In genomic region chr7:832292-832967, GRCh38 we compare ENCODE assay signal across 8 cellular contexts. TPM values are rescaled to one million over a fixed set of nuclear protein-coding genes. Genes with fewer than 3 reads are reported as not detected.
DNase-seq lines count a peak whose midpoint lies in the region; ATAC-seq and TF ChIP-seq lines count a peak whose summit lies in the region.

SUN1 (plus strand) TSS chr7:832476; CDS start chr7:832525, 49 bp downstream.

- H2BK5ac ChIP-seq in mesendoderm (ENCODE audit: low read length) = no peak within 1 kb of the TSS

- H2BK120ac ChIP-seq in mesendoderm (ENCODE audit: low read depth, low read length) = no peak within 1 kb of the TSS

- H4K5ac ChIP-seq in mesendoderm (ENCODE audit: low read length) = no peak within 1 kb of the TSS

- H3K4me1 ChIP-seq in mesendoderm (ENCODE audit: control insufficient read depth, low read depth, low read length) = no peaks in the 10 kb centered on the region

- TF ChIP-seq CTCF in coronary artery (IDR thresholded peaks at IDR 0.05) = no peak

- H3K27me3 ChIP-seq in mesendoderm (ENCODE audit: insufficient read depth, low read length, poor library complexity) = no peaks in the 10 kb centered on the region

- no peak within 1 kb of the TSS for H3K56ac ChIP-seq in mesendoderm (ENCODE audit: low read length)

- peak; percentile 42 for ATAC-seq in GM19035 (IDR thresholded peaks at IDR 0.05; ENCODE audit: unreplicated experiment)
- peak; percentile 60 for ATAC-seq in HG03354 (IDR thresholded peaks at IDR 0.05; ENCODE audit: poor library complexity, severe bottlenecking, unreplicated experiment)

- H4K8ac ChIP-seq in mesendoderm (ENCODE audit: low read depth, low read length) = no peak within 1 kb of the TSS

- no CpG with 5 or more reads among the region's 22 CpGs for WGBS in mesendoderm (ENCODE audit: extremely low coverage, insufficient coverage, low lambda C conversion rate)

- H3K79me1 ChIP-seq in mesendoderm (ENCODE audit: low read length) = peaks cover 26% of the 10 kb centered on the region

- no peak within 1 kb of the TSS for H3K23ac ChIP-seq in mesendoderm (ENCODE audit: low read length)

- peaks cover 64% of the 10 kb centered on the region for H3K79me2 ChIP-seq in mesendoderm (ENCODE audit: control insufficient read depth, insufficient read depth, low read length)

- peak within 1 kb of the TSS; percentile 26 for H3K4me3 ChIP-seq in coronary artery
- no peak within 1 kb of the TSS for H3K4me3 ChIP-seq in mesendoderm (ENCODE audit: low read length)

- no peak within 1 kb of the TSS for H3K9ac ChIP-seq in mesendoderm (ENCODE audit: low read length)

- H3K18ac ChIP-seq in mesendoderm (ENCODE audit: low read length) = no peak within 1 kb of the TSS

- no peak within 1 kb of the TSS for H3K4ac ChIP-seq in mesendoderm (ENCODE audit: low read depth, low read length)

- H3K36me3 ChIP-seq in mesendoderm (ENCODE audit: control insufficient read depth, insufficient read depth, low read length) = peaks cover 5% of the 10 kb centered on the region

- no peak within 1 kb of the TSS for H2BK15ac ChIP-seq in mesendoderm (replicated peaks; ENCODE audit: low read depth)

- H3K4me2 ChIP-seq in mesendoderm (ENCODE audit: low read length) = no peak within 1 kb of the TSS

- H3K27ac ChIP-seq in coronary artery = peak within 1 kb of the TSS; percentile 78 to 84
- H3K27ac ChIP-seq in mesendoderm (ENCODE audit: low read depth, low read length) = no peak within 1 kb of the TSS

- H2AK5ac ChIP-seq in mesendoderm (ENCODE audit: low read length) = no peak within 1 kb of the TSS

- DNase-seq in activated CD4-positive, alpha-beta T cell treated with anti-CD3 and anti-CD28 coated beads for 4 hours = peak; percentile 75 to 77
- DNase-seq in coronary artery (ENCODE audit: low spot score) (no peak), mesendoderm (peak; percentile 86), NCI-H510A (lab: John Stamatoyannopoulos, UW) (no peak), SIG-M5 treated with dmso at 0.1 percent for 504 hours (lab: John Stamatoyannopoulos, UW; ENCODE audit: unreplicated experiment) (no peak)
- DNase-seq in stimulated activated CD8-positive, alpha-beta memory T cell treated with anti-CD3 and anti-CD28 coated beads, Interleukin-7, amount 100 ng/mL, for 1 hour (ENCODE audit: low read depth in 2 of 2) = peak; percentile 32 to 41

RNA-seq across cellular contexts. Expression of gene SUN1, which starts in this region (rescaled TPM):
- 47.7 TPM for polyA plus RNA-seq in mesendoderm (2013, experiment 1 of 2)
- 47.9 TPM for polyA plus RNA-seq in mesendoderm (2013, experiment 2 of 2)

Comparison
In these comparisons a context has a peak if more than half of its experiments do, and no peak if none do; other contexts are left out.
1. DNase-seq: peak in activated CD4-positive, alpha-beta T cell treated with anti-CD3 and anti-CD28 coated beads for 4 hours (2 of 2), mesendoderm (single experiment) and stimulated activated CD8-positive, alpha-beta memory T cell treated with anti-CD3 and anti-CD28 coated beads, Interleukin-7, amount 100 ng/mL, for 1 hour (2 of 2); none in coronary artery (single experiment), NCI-H510A (single experiment) and SIG-M5 treated with dmso at 0.1 percent for 504 hours (single experiment).